Comparison of ENCODE assay signal across 19 cellular contexts in genomic region chr4:92580816-92581215, GRCh38.
DNase-seq lines count a peak whose midpoint lies in the region; ATAC-seq and TF ChIP-seq lines count a peak whose summit lies in the region.
"Had no signal": no experiment of that assay in that cellular context is flagged by ENCODE, and none has a peak within 500 bp of the region (broad histone marks: within the 10 kb centered on the region; RNA-seq: fewer than 3 reads in every experiment).

No MANE protein-coding gene starts in this region.

- H3K9me3 Mint-ChIP-seq in GM23338 (no peaks in the 10 kb centered on the region), T-cell (peaks cover 5 to 9% (median 8%) of the 10 kb centered on the region in 3 donors)

- no peak overlapping the region for H2AFZ ChIP-seq in GM23338
- H2AFZ ChIP-seq: GM23248 had no signal

- H3K36me3 Mint-ChIP-seq in GM23338 (ENCODE audit: low read depth): peaks cover 8% of the 10 kb centered on the region
- H3K36me3 Mint-ChIP-seq in T-cell: no peaks in the 10 kb centered on the region
- H3K36me3 Mint-ChIP-seq: CD8-positive, alpha-beta memory T cell; IgD-negative memory B cell had no signal

- H4K20me1 ChIP-seq in GM23338 (replicated peaks; ENCODE audit: insufficient read depth): peaks cover 10% of the 10 kb centered on the region; the same call in 1 of the 2 replicates
- H4K20me1 ChIP-seq: BLaER1 treated with 17β-estradiol and CSF1 and Interleukin-3, amounts not matched to agents 10 nM and 100 nM had no signal

- TF ChIP-seq CTCF in GM23338 (conservative IDR thresholded peaks at IDR 0.05; ENCODE audit: low read depth in 2 of 2): no peak

- H3K27ac Mint-ChIP-seq in GM23338 (peak overlapping the region; percentile 41; the same call in 1 of the 2 replicates), T-cell (no peak overlapping the region)
- H3K27ac Mint-ChIP-seq: B cell; CD8-positive, alpha-beta memory T cell; HFFc6; IgD-negative memory B cell had no signal

- H3K4me3 Mint-ChIP-seq in GM23338 (no peak overlapping the region), T-cell (no peak overlapping the region)
- H3K4me3 Mint-ChIP-seq: B cell; CD8-positive, alpha-beta memory T cell; HFFc6; IgD-negative memory B cell had no signal

- H3K27ac ChIP-seq in GM23338 (ENCODE audit: low read depth): no peak overlapping the region
- H3K27ac ChIP-seq: BLaER1 treated with 17β-estradiol and CSF1 and Interleukin-3, amounts not matched to agents 10 nM and 100 nM; GM23248 had no signal

- no peaks in the 10 kb centered on the region for H3K27me3 ChIP-seq in GM23338 (ENCODE audit: insufficient read depth)
- H3K27me3 ChIP-seq: BLaER1 treated with 17β-estradiol and CSF1 and Interleukin-3, amounts not matched to agents 10 nM and 100 nM had no signal

- no peak overlapping the region for H3K4me3 ChIP-seq in GM23338
- H3K4me3 ChIP-seq: BLaER1 treated with 17β-estradiol and CSF1 and Interleukin-3, amounts not matched to agents 10 nM and 100 nM; GM23248 had no signal

- no peak for ATAC-seq in GM23338
- ATAC-seq in T-cell (replicated peaks in 1 of 4): no peak
- ATAC-seq in HG02870 (IDR thresholded peaks at IDR 0.05; ENCODE audit: unreplicated experiment): no peak
- ATAC-seq: HCT116 had no signal

- peaks cover 4% of the 10 kb centered on the region for H3K27me3 Mint-ChIP-seq in GM23338 (ENCODE audit: insufficient read depth, low read depth, poor library complexity)
- H3K27me3 Mint-ChIP-seq in T-cell: no peaks in the 10 kb centered on the region
- H3K27me3 Mint-ChIP-seq: B cell; CD8-positive, alpha-beta memory T cell; IgD-negative memory B cell had no signal

- H3K4me1 Mint-ChIP-seq in GM23338 (peaks cover 23% of the 10 kb centered on the region), T-cell (no peaks in the 10 kb centered on the region)
- H3K4me1 Mint-ChIP-seq: B cell; CD8-positive, alpha-beta memory T cell; IgD-negative memory B cell had no signal

- no peak overlapping the region for H3K4me2 ChIP-seq in GM23338
- H3K4me2 ChIP-seq: BLaER1 treated with 17β-estradiol and CSF1 and Interleukin-3, amounts not matched to agents 10 nM and 100 nM had no signal

- CTCF ChIA-PET in T-cell (lab: Charles Lee): interaction anchor here in 1 of 2 donors (0.6 kb wide), 2 partner anchors 28 to 1168 kb away, joined by 3 read pairs; no protein-coding TSS in a partner anchor

- H3F3A ChIP-seq in GM23338 (replicated peaks; ENCODE audit: low read depth): no peaks in the 10 kb centered on the region

- POLR2A ChIA-PET in T-cell (lab: Charles Lee): no interaction called here

- no peaks in the 10 kb centered on the region for H3K4me1 ChIP-seq in GM23338 (ENCODE audit: insufficient read depth)
- H3K4me1 ChIP-seq: BLaER1 treated with 17β-estradiol and CSF1 and Interleukin-3, amounts not matched to agents 10 nM and 100 nM had no signal

- H3K9me2 ChIP-seq in GM23338 (ENCODE audit: insufficient read depth): 0 out of 2 replicates have a peak, but pooled peaks cover under 1% of the 10 kb centered on the region

- H3K36me3 ChIP-seq in GM23338 (ENCODE audit: insufficient read depth): no peaks in the 10 kb centered on the region
- H3K36me3 ChIP-seq: BLaER1 treated with 17β-estradiol and CSF1 and Interleukin-3, amounts not matched to agents 10 nM and 100 nM had no signal

- peaks cover 82% of the 10 kb centered on the region for H3K79me2 ChIP-seq in GM23338 (replicated peaks; ENCODE audit: insufficient read depth)

- DNase-seq in GM23338 (ENCODE audit: low spot score) (no peak), globus pallidus (ENCODE audit: low spot score) (peak; percentile 74), pons (ENCODE audit: low spot score) (peak; percentile 82), T-cell (no peak), HuH-7.5 (ENCODE audit: low spot score) (no peak), GOT3 (lab: John Stamatoyannopoulos, UW) (no peak)
- DNase-seq: 8988T; CD8-positive, alpha-beta memory T cell; COR-L47; DMS 273 treated with DMSO at 0.1 percent for 48 hours; DMS53; GM23248; H7; HFFc6 had no signal

TF ChIP-seq in GM23338, 12 proteins besides CTCF, POLR2A, EP300 and RAD21:
- TF ChIP-seq POLR2AphosphoS5 (IDR thresholded peaks at IDR 0.05; ENCODE audit: low read depth) (no peak), ZNF114 (CRISPR knock-in tag; IDR thresholded peaks at IDR 0.05) (no peak), ZNF462 (CRISPR knock-in tag; IDR thresholded peaks at IDR 0.05) (no peak), ZNF331 (CRISPR knock-in tag; IDR thresholded peaks at IDR 0.05; ENCODE audit: low read depth) (no peak), CREB1 (CRISPR knock-in tag; IDR thresholded peaks at IDR 0.05; ENCODE audit: low read depth) (no peak), JUNB (IDR thresholded peaks at IDR 0.05; ENCODE audit: unreplicated experiment) (no peak), EZH2phosphoT487 (IDR thresholded peaks at IDR 0.05; ENCODE audit: unreplicated experiment) (no peak), ETS1 (IDR thresholded peaks at IDR 0.05) (no peak), NANOG (IDR thresholded peaks at IDR 0.05; ENCODE audit: borderline replicate concordance) (no peak), EZH2 (IDR thresholded peaks at IDR 0.05; ENCODE audit: low read depth, unreplicated experiment) (no peak)

Comparison
In these comparisons a context has a peak if more than half of its experiments do, and no peak if none do; other contexts are left out.
1. DNase-seq: peak in globus pallidus (single experiment) and pons (single experiment); none in GM23338 (single experiment), T-cell (0 of 34), HuH-7.5 (single experiment) and GOT3 (single experiment).